Comparison of ENCODE assay signal across 10 cellular contexts in genomic region chr10:97718178-97718577, GRCh38. TPM values are rescaled to one million over a fixed set of nuclear protein-coding genes. Genes with fewer than 3 reads are reported as not detected.
DNase-seq lines count a peak whose midpoint lies in the region; FAIRE-seq and TF ChIP-seq lines count a peak whose summit lies in the region.
"Had no signal": no experiment of that assay in that cellular context is flagged by ENCODE, and none has a peak within 500 bp of the region (broad histone marks: within the 10 kb centered on the region; RNA-seq: fewer than 3 reads in every experiment).

No MANE protein-coding gene starts in this region.

- TF ChIP-seq CTCF in progenitor cell of endocrine pancreas (IDR thresholded peaks at IDR 0.05; ENCODE audit: unreplicated experiment): no peak

- in situ Hi-C loops in SK-MEL-5 (cut with HindIII; ENCODE audit: low pct_unique_long_range_greater_than_20kb, low sequenced_read_pairs): no loop called here

- peaks cover 2% of the 10 kb centered on the region for H3K36me3 Mint-ChIP-seq in progenitor cell of endocrine pancreas (ENCODE audit: insufficient read depth)

- no peak overlapping the region for H3K4me3 Mint-ChIP-seq in progenitor cell of endocrine pancreas (ENCODE audit: low read depth)

- no peaks in the 10 kb centered on the region for H3K9me3 Mint-ChIP-seq in progenitor cell of endocrine pancreas (ENCODE audit: low read depth)

- peaks cover 8% of the 10 kb centered on the region for H3K4me1 Mint-ChIP-seq in progenitor cell of endocrine pancreas (ENCODE audit: low read depth)

- DNase-seq in CD1c-positive myeloid dendritic cell (ENCODE audit: extremely low spot score): peak; percentile 33
- DNase-seq in SK-MEL-5 (ENCODE audit: low read depth, low spot score): peak; percentile 93
- DNase-seq in foreskin melanocyte: peak; percentile 96
- DNase-seq in progenitor cell of endocrine pancreas (ENCODE audit: low spot score, unreplicated experiment): no peak
- no peak for DNase-seq in NCI-H1694 treated with DMSO at 0.1 percent for 48 hours (lab: John Stamatoyannopoulos, UW)
- DNase-seq in HTR-8/SVneo (ENCODE audit: insufficient read length, low spot score): no peak
- no peak for DNase-seq in NCI-H345 (lab: John Stamatoyannopoulos, UW)
- DNase-seq in NCI-H146 treated with DMSO at 0.1 percent for 48 hours (lab: John Stamatoyannopoulos, UW; ENCODE audit: unreplicated experiment): no peak
- DNase-seq: activated CD4-positive, alpha-beta T cell treated with anti-CD3 and anti-CD28 coated beads, Interleukin-2, amount 50 U/mL, for 1 hour had no signal

- no peak for FAIRE-seq in HTR-8/SVneo (lab: Jason Lieb, UNC)

- peaks cover 21% of the 10 kb centered on the region for H3K27me3 Mint-ChIP-seq in progenitor cell of endocrine pancreas

- peak overlapping the region; percentile 67 for H3K27ac Mint-ChIP-seq in progenitor cell of endocrine pancreas

RNA-seq across cellular contexts. Expression of gene MARVELD1, which starts 4.6 kb away (rescaled TPM):
- 27.4 and 28.4 TPM in 2 replicates for total RNA-seq in SK-MEL-5 (2014; rRNA removed; shearing (Covaris generic))
- 65.5 and 84.2 TPM in 2 replicates for polyA plus RNA-seq in SK-MEL-5 (2015; cell fraction: cytosol; rRNA removed)
- 33.9 and 35.5 TPM in 2 replicates for polyA plus RNA-seq in SK-MEL-5 (2015; cell fraction: nucleus; rRNA removed)
- 14.3 and 14.7 TPM in 2 replicates for total RNA-seq in progenitor cell of endocrine pancreas

RNA-seq across cellular contexts. Expression of gene ZFYVE27, which starts 18.8 kb away (rescaled TPM):
- 27.5 and 27.9 TPM in 2 replicates for total RNA-seq in SK-MEL-5 (2014; rRNA removed; shearing (Covaris generic))
- 31.2 and 37.8 TPM in 2 replicates for polyA plus RNA-seq in SK-MEL-5 (2015; cell fraction: cytosol; rRNA removed)
- polyA plus RNA-seq in SK-MEL-5 (2015; cell fraction: nucleus; rRNA removed): 103 and 110 TPM in 2 replicates
- 43.4 and 44.2 TPM in 2 replicates for total RNA-seq in progenitor cell of endocrine pancreas

RNA-seq across cellular contexts. Expression of gene AVPI1, which starts 31.1 kb away (rescaled TPM):
- 126 and 133 TPM in 2 replicates for total RNA-seq in SK-MEL-5 (2014; rRNA removed; shearing (Covaris generic))
- polyA plus RNA-seq in SK-MEL-5 (2015; cell fraction: cytosol; rRNA removed): 91.0 and 105 TPM in 2 replicates
- polyA plus RNA-seq in SK-MEL-5 (2015; cell fraction: nucleus; rRNA removed): 16.6 and 22.6 TPM in 2 replicates
- total RNA-seq in progenitor cell of endocrine pancreas: 4.3 TPM in 2 replicates

RNA-seq across cellular contexts. Expression of gene SFRP5, which starts 53.6 kb away (rescaled TPM):
- total RNA-seq in SK-MEL-5 (2014; rRNA removed; shearing (Covaris generic)): 0.08 and 0.21 TPM in 2 replicates
- polyA plus RNA-seq in SK-MEL-5 (2015; cell fraction: cytosol; rRNA removed): 0.32 and 1.2 TPM in 2 replicates
- polyA plus RNA-seq in SK-MEL-5 (2015; cell fraction: nucleus; rRNA removed): not detected in 2 replicates
- total RNA-seq in progenitor cell of endocrine pancreas: 73.1 and 81.0 TPM in 2 replicates
- total RNA-seq: fibroblast of lung had no signal
- polyA plus RNA-seq: fibroblast of lung had no signal

Comparison
In these comparisons a context has a peak if more than half of its experiments do, and no peak if none do; other contexts are left out.
1. DNase-seq: peak in CD1c-positive myeloid dendritic cell (single experiment), SK-MEL-5 (single experiment) and foreskin melanocyte (single experiment); none in progenitor cell of endocrine pancreas (single experiment), NCI-H1694 treated with DMSO at 0.1 percent for 48 hours (single experiment), HTR-8/SVneo (single experiment), NCI-H345 (single experiment) and NCI-H146 treated with DMSO at 0.1 percent for 48 hours (single experiment).
2. RNA of gene AVPI1, which starts 31.1 kb away (total RNA-seq): 126 to 133 TPM in SK-MEL-5; 4.3 TPM in progenitor cell of endocrine pancreas; every median in the first group is over 10 times any median in the second.